In genomic region chr16:66605177-66605999, GRCh38 we compare ENCODE assay signal across 8 cellular contexts. TPM values are rescaled to one million over a fixed set of nuclear protein-coding genes. Genes with fewer than 3 reads are reported as not detected.
DNase-seq lines count a peak whose midpoint lies in the region; ATAC-seq and TF ChIP-seq lines count a peak whose summit lies in the region.

No MANE protein-coding gene starts in this region.

- DNase-seq in T-helper 1 cell = peak in 3 of 5 donors; percentile 23 to 27 (median 26)
- no peak for DNase-seq in chondrocyte (ENCODE audit: low spot score)
- DNase-seq in left lung = peak; percentile 61 to 92
- DNase-seq in stimulated activated CD8-positive, alpha-beta memory T cell treated with anti-CD3 and anti-CD28 coated beads, Interleukin-4, amount 100 ng/mL, for 48 hours = peak; percentile 53
- DNase-seq in NCI-H345 (lab: John Stamatoyannopoulos, UW) = no peak

- peak overlapping the region; percentile 96 for H3K4me3 Mint-ChIP-seq in chondrocyte (ENCODE audit: unreplicated experiment)

- peak; percentile 16 for ATAC-seq in HG02870 (IDR thresholded peaks at IDR 0.05; ENCODE audit: unreplicated experiment)
- ATAC-seq in left lung = peak; percentile 42
- no peak for ATAC-seq in GM18870 (IDR thresholded peaks at IDR 0.05; ENCODE audit: unreplicated experiment)

- peaks cover 8% of the 10 kb centered on the region for H3K36me3 Mint-ChIP-seq in chondrocyte (ENCODE audit: low read depth)

- H3K4me1 ChIP-seq in ES-I3 (ENCODE audit: insufficient read depth, low read length) (peaks cover 19% of the 10 kb centered on the region), left lung (peaks cover 9 to 46% of the 10 kb centered on the region in 2 donors)

- no peak overlapping the region for H3K27ac Mint-ChIP-seq in chondrocyte (ENCODE audit: unreplicated experiment)

- peak overlapping the region; percentile 70 for H3K9ac ChIP-seq in ES-I3 (ENCODE audit: low read depth, low read length)

- peak overlapping the region; percentile 93 for H3K27ac ChIP-seq in left lung

- H3K4me1 Mint-ChIP-seq in chondrocyte (ENCODE audit: low read depth) = peaks cover 37% of the 10 kb centered on the region

- H3K27me3 ChIP-seq in left lung = peaks cover 0 to 14% of the 10 kb centered on the region in 2 donors

- H3K4me3 ChIP-seq in left lung = peak overlapping the region; percentile 87 to 88

- H3K36me3 ChIP-seq in ES-I3 (ENCODE audit: insufficient read depth, low read length) = peaks cover 3% of the 10 kb centered on the region; the same call in 1 of the 2 replicates
- peaks cover 0 to 20% of the 10 kb centered on the region in 2 donors for H3K36me3 ChIP-seq in left lung

- TF ChIP-seq CTCF in chondrocyte (IDR thresholded peaks at IDR 0.05) = peak; percentile 70
- no peak for TF ChIP-seq CTCF in left lung (IDR thresholded peaks at IDR 0.05)

- no peaks in the 10 kb centered on the region for H3K27me3 Mint-ChIP-seq in chondrocyte (ENCODE audit: low read depth)

- H3K9me3 ChIP-seq in ES-I3 (ENCODE audit: control insufficient read depth, insufficient read depth, low read length) = no peaks in the 10 kb centered on the region
- peaks cover 0 to 2% of the 10 kb centered on the region in 2 donors for H3K9me3 ChIP-seq in left lung

- H3K9me3 Mint-ChIP-seq in chondrocyte (ENCODE audit: low read depth) = no peaks in the 10 kb centered on the region

- intact Hi-C loops in left lung (cut with DNase I) = loop anchor here in 1 of 2 donors (10.0 kb wide), 1 partner anchor 121 kb away; no protein-coding TSS in a partner anchor

RNA-seq across cellular contexts. Expression of gene CMTM3, which starts 0.9 kb away (rescaled TPM):
- total RNA-seq in chondrocyte (76.5 to 77.8 TPM (median 77.6 TPM) in 3 replicates), left lung (10 to 100 TPM; 42.6 to 51.5 TPM)

RNA-seq across cellular contexts. Expression of gene CMTM2, which starts 26.1 kb away (rescaled TPM):
- total RNA-seq in chondrocyte (not detected in 3 replicates), left lung (1 to 10 TPM in 1 of 2 donors, under 1 TPM in 1; 0.52 to 5.4 TPM)

RNA-seq across cellular contexts. Expression of gene CMTM1, which starts 39.1 kb away (rescaled TPM):
- total RNA-seq in chondrocyte (6.3 to 11.9 TPM (median 9.6 TPM) in 3 replicates), left lung (10 to 100 TPM in 1 of 2 donors, 1 to 10 TPM in 1; 5.7 to 10.0 TPM)

RNA-seq across cellular contexts. Expression of gene CKLF, which starts 53.0 kb away (rescaled TPM):
- total RNA-seq in chondrocyte (47.3 to 52.8 TPM (median 51.9 TPM) in 3 replicates), left lung (10 to 100 TPM; 42.3 to 66.3 TPM)

RNA-seq across cellular contexts. Expression of gene TK2, which starts 55.5 kb away (rescaled TPM):
- total RNA-seq in chondrocyte = 30.4 to 34.3 TPM (median 33.6 TPM) in 3 replicates
- 10 to 100 TPM; 38.4 to 41.2 TPM for total RNA-seq in left lung

Comparison
In these comparisons a context has a peak if more than half of its experiments do, and no peak if none do; other contexts are left out.
1. DNase-seq: peak in T-helper 1 cell (3 of 5), left lung (2 of 2) and stimulated activated CD8-positive, alpha-beta memory T cell treated with anti-CD3 and anti-CD28 coated beads, Interleukin-4, amount 100 ng/mL, for 48 hours (single experiment); none in chondrocyte (single experiment) and NCI-H345 (single experiment).